In the genomic region with DNA sequence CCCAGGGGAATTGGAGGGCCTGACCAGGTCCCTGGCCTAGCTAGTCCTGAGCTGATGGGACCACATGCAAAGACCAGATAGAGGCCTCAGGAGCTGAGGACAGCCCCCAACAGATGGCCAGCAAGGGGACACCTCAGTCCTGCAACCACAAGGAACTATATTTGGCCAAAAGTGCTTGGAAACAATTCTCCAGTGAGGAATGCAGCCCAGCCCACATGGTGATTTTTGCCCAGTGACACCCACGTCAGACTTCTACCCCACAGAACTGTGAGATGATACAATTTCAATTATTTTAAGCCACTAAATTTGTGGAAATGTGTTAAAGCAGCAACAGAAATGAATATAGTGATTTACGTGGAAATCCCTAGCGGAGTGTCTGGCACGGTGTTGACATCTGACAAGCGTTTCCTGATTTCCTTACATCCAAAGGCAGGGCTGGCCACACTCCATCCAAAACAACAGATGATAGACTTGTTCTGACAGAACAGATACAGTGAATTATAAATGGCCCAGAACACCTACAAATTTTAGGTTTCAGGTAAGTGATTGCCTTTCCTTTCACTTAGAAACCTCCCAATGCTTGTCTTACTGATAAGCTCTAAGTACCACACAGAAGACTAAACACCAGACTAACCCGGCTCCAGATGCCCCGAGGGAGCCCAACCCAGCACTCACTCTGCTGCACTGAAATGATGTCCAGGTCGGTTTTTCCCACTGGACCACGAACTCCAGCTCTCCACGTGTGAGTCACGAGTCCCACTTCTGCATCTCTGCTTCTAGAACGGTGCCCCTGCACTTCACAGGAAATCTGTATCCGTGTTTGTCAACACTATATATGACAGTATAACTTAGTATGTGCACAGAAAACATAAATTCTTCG, we compare ENCODE assay signal across 21 cellular contexts. TPM values are rescaled to one million over a fixed set of nuclear protein-coding genes. Genes with fewer than 3 reads are reported as not detected.
DNase-seq lines count a peak whose midpoint lies in the region; ATAC-seq, FAIRE-seq and TF ChIP-seq lines count a peak whose summit lies in the region.
"Had no signal": no experiment of that assay in that cellular context is flagged by ENCODE, and none has a peak within 500 bp of the region (broad histone marks: within the 10 kb centered on the region; RNA-seq: fewer than 3 reads in every experiment).

No MANE protein-coding gene starts in this region.

- DNase-seq in HFFc6 (no peak), astrocyte (ENCODE audit: low read depth) (peak; percentile 67), progenitor cell of endocrine pancreas (ENCODE audit: low spot score, unreplicated experiment) (no peak), NCI-H748 (lab: John Stamatoyannopoulos, UW; ENCODE audit: unreplicated experiment) (no peak), NCI-H1048 (lab: John Stamatoyannopoulos, UW) (no peak)
- DNase-seq: activated CD4-positive, alpha-beta T cell treated with anti-CD3 and anti-CD28 coated beads, Interleukin-2, amount 10 ng/mL, durations not matched to agents 24 days and 14 days; colonic mucosa; GOT3; KG1; NCI-H1105 treated with DMSO at 0.1 percent for 48 hours; NCI-H2107; NCI-H524; T-helper 1 cell; thyroid gland had no signal

- no peak overlapping the region for H2AFZ ChIP-seq in astrocyte (ENCODE audit: low read depth, low read length)

- WGBS in gastroesophageal sphincter (ENCODE audit: low coverage in 1 of 2), 2 donors = 59 to 63% methylated on average over 6 to 13 of the region's 14 CpGs

- FAIRE-seq in astrocyte (lab: Jason Lieb, UNC) = no peak
- FAIRE-seq: frontal cortex had no signal

- H3K9me3 ChIP-seq in astrocyte (ENCODE audit: insufficient read depth, low read depth, low read length) (no peaks in the 10 kb centered on the region), gastroesophageal sphincter (no peaks in the 10 kb centered on the region)
- H3K9me3 ChIP-seq: colonic mucosa, thyroid gland had no signal

- peak overlapping the region; percentile 47 for H3K4me3 Mint-ChIP-seq in HFFc6
- peak overlapping the region; percentile 2 for H3K4me3 Mint-ChIP-seq in astrocyte (ENCODE audit: unreplicated experiment)
- no peak overlapping the region for H3K4me3 Mint-ChIP-seq in progenitor cell of endocrine pancreas (ENCODE audit: low read depth)
- H3K4me3 Mint-ChIP-seq: activated CD4-positive, alpha-beta T cell treated with anti-CD3 and anti-CD28 coated beads, Interleukin-2, amount 10 ng/mL, durations not matched to agents 24 days and 14 days; B cell had no signal

- H3K36me3 ChIP-seq in astrocyte (ENCODE audit: insufficient read depth, low read length) (peaks cover 6% of the 10 kb centered on the region), gastroesophageal sphincter (peaks cover 0 to 5% of the 10 kb centered on the region in 2 donors)
- H3K36me3 ChIP-seq: colonic mucosa, thyroid gland had no signal

- TF ChIP-seq POLR2A in gastroesophageal sphincter (IDR thresholded peaks at IDR 0.05) = no peak

- peak overlapping the region; percentile 53 for H3K4me2 ChIP-seq in astrocyte (ENCODE audit: low read length)

- peaks cover 97% of the 10 kb centered on the region for H4K20me1 ChIP-seq in astrocyte (ENCODE audit: insufficient read depth, low read length)

- H3K9ac ChIP-seq in astrocyte (ENCODE audit: low read length) = peak overlapping the region; percentile 26

- H3K4me3 ChIP-seq in astrocyte (ENCODE audit: insufficient read depth, low read depth, low read length) (no peak overlapping the region), gastroesophageal sphincter (no peak overlapping the region)
- H3K4me3 ChIP-seq: colonic mucosa, thyroid gland had no signal

- TF ChIP-seq CTCF in HFFc6 (IDR thresholded peaks at IDR 0.05) (no peak), astrocyte (IDR thresholded peaks at IDR 0.05; ENCODE audit: insufficient read depth, low read depth, low read length) (no peak), gastroesophageal sphincter (IDR thresholded peaks at IDR 0.05) (no peak), progenitor cell of endocrine pancreas (IDR thresholded peaks at IDR 0.05; ENCODE audit: unreplicated experiment) (no peak)

- H3K27ac ChIP-seq in astrocyte (ENCODE audit: low read depth, low read length) = peak overlapping the region; percentile 33
- H3K27ac ChIP-seq in gastroesophageal sphincter = peak overlapping the region in 3 of 4 donors; percentile 9 to 41 (median 24)
- H3K27ac ChIP-seq: colonic mucosa, epithelial cell of prostate, thyroid gland had no signal

- H3K36me3 Mint-ChIP-seq in HFFc6 (ENCODE audit: low read depth) = peaks cover 52% of the 10 kb centered on the region
- H3K36me3 Mint-ChIP-seq in astrocyte (ENCODE audit: low read depth, unreplicated experiment) = peaks cover 8% of the 10 kb centered on the region
- peaks cover 2% of the 10 kb centered on the region for H3K36me3 Mint-ChIP-seq in progenitor cell of endocrine pancreas (ENCODE audit: insufficient read depth)

- H3K27me3 ChIP-seq in astrocyte (ENCODE audit: insufficient read depth, low read length) = no peaks in the 10 kb centered on the region
- H3K27me3 ChIP-seq in gastroesophageal sphincter = no peaks in the 10 kb centered on the region
- H3K27me3 ChIP-seq: colonic mucosa, thyroid gland had no signal

- H3K4me1 Mint-ChIP-seq in HFFc6 (ENCODE audit: low read depth) (peaks cover 82% of the 10 kb centered on the region), astrocyte (ENCODE audit: low read depth, unreplicated experiment) (peaks cover 51% of the 10 kb centered on the region), progenitor cell of endocrine pancreas (ENCODE audit: low read depth) (peaks cover 31% of the 10 kb centered on the region)

- H3K4me1 ChIP-seq in astrocyte (ENCODE audit: insufficient read depth, low read length) (peaks cover 41% of the 10 kb centered on the region), gastroesophageal sphincter (peaks cover 0 to 76% (median 18%) of the 10 kb centered on the region in 3 donors)

- ATAC-seq in gastroesophageal sphincter = no peak
- no peak for ATAC-seq in HG02973 (IDR thresholded peaks at IDR 0.05; ENCODE audit: unreplicated experiment)
- ATAC-seq: right cardiac atrium, Right ventricle myocardium inferior had no signal

- peaks cover 3% of the 10 kb centered on the region; the same call in 1 of the 2 replicates for H3K27me3 Mint-ChIP-seq in HFFc6 (ENCODE audit: insufficient read depth)
- no peaks in the 10 kb centered on the region for H3K27me3 Mint-ChIP-seq in astrocyte (ENCODE audit: low read depth, unreplicated experiment)
- no peaks in the 10 kb centered on the region for H3K27me3 Mint-ChIP-seq in progenitor cell of endocrine pancreas

- no peak for TF ChIP-seq EP300 in gastroesophageal sphincter (IDR thresholded peaks at IDR 0.05)

- H3K27ac Mint-ChIP-seq in HFFc6 (peak overlapping the region; percentile 72), astrocyte (ENCODE audit: unreplicated experiment) (no peak overlapping the region), progenitor cell of endocrine pancreas (peak overlapping the region; percentile 18)
- H3K27ac Mint-ChIP-seq: activated CD4-positive, alpha-beta T cell treated with anti-CD3 and anti-CD28 coated beads, Interleukin-2, amount 10 ng/mL, durations not matched to agents 24 days and 14 days; B cell had no signal

- H3K79me2 ChIP-seq in astrocyte (ENCODE audit: insufficient read depth, low read length) = peaks cover 100% of the 10 kb centered on the region

- H3K9me3 Mint-ChIP-seq in HFFc6 (no peaks in the 10 kb centered on the region), astrocyte (ENCODE audit: unreplicated experiment) (no peaks in the 10 kb centered on the region), progenitor cell of endocrine pancreas (ENCODE audit: low read depth) (no peaks in the 10 kb centered on the region)
- H3K9me3 Mint-ChIP-seq: activated CD4-positive, alpha-beta T cell treated with anti-CD3 and anti-CD28 coated beads, Interleukin-2, amount 10 ng/mL, durations not matched to agents 24 days and 14 days had no signal

RNA-seq across cellular contexts. Expression of gene AFAP1, which starts 5.8 kb away (rescaled TPM):
- 100 to 1,000 TPM in 5 of 6 experiments, 10 to 100 TPM in 1; 99.7 to 116 (median 107) TPM for total RNA-seq in HFFc6 (2021; fragmentation: NEBNext Ultra II Directional; extraction: Animal tissue kit (Norgen Biotek cat#: 25700))
- total RNA-seq in astrocyte (62.7 and 67.9 TPM in 2 replicates), gastroesophageal sphincter (10 to 100 TPM; 32.0 to 79.7 (median 48.1) TPM), progenitor cell of endocrine pancreas (31.9 and 32.9 TPM in 2 replicates)
